ENCODE assay signal across 16 cellular contexts in the genomic region with DNA sequence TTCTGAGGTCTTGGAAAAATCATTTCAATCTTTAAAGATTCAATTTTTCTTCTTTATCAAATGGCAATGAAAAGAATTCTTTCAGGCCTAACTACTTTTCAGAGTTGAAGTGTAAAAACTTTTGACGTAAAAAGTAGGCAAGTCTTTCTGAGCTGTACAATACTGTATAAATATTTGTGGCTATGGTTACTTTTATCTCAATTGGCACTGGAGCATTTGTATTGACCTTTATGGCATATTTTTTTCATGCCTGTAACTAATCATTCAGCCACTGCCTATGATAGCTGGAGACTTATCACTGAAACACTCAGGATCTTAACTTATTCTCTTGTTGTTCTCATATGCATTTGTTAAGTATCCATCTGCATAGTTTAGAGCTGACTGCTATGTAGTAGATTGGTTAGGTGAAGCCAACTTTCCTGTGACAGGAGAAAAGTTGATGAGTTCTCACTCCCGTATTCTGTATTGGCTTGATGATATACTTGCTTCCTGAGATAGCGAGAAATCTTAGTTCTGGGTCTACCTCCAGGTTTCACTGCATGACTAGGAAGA.
DNase-seq lines count a peak whose midpoint lies in the region; ATAC-seq and TF ChIP-seq lines count a peak whose summit lies in the region.
"Had no signal": no experiment of that assay in that cellular context is flagged by ENCODE, and none has a peak within 500 bp of the region (broad histone marks: within the 10 kb centered on the region; RNA-seq: fewer than 3 reads in every experiment).

No MANE protein-coding gene starts in this region.

- no peaks in the 10 kb centered on the region for H3K4me1 Mint-ChIP-seq in Calu3 (ENCODE audit: low read depth, unreplicated experiment)
- H3K4me1 Mint-ChIP-seq: IgD-negative memory B cell had no signal

- no peak overlapping the region for H3K4me3 Mint-ChIP-seq in Calu3 (ENCODE audit: low read depth, unreplicated experiment)
- H3K4me3 Mint-ChIP-seq: IgD-negative memory B cell had no signal

- peak; percentile 36 for ATAC-seq in Right ventricle myocardium inferior
- ATAC-seq: HCT116 had no signal

- DNase-seq in Right ventricle myocardium inferior (ENCODE audit: missing footprints) (no peak), left ventricle myocardium inferior (no peak), amniotic epithelial cell (ENCODE audit: low read depth) (peak; percentile 74), iris pigment epithelial cell (ENCODE audit: low read depth) (peak; percentile 58), stomach (no peak), NCI-H1694 treated with DMSO at 0.1 percent for 48 hours (lab: John Stamatoyannopoulos, UW) (no peak), Calu3 (no peak)
- DNase-seq: MM.1S, NCI-H2081, NCI-H2227 treated with DMSO at 0.1 percent for 48 hours, NCI-H510A, NCI-H69, Peyer's patch had no signal

- WGBS in stomach, 5 donors = 39 to 60% (median 40%) methylated on average over 3 of the region's 3 CpGs

- intact Hi-C loops in Right ventricle myocardium inferior (cut with DNase I) = loop anchor here (10.0 kb wide), 1 partner anchor 293 kb away; a partner anchor contains a TSS
- intact Hi-C loops in left ventricle myocardium inferior (cut with micrococcal nuclease) = no loop called here
- intact Hi-C loops in stomach (cut with DNase I; ENCODE audit: low total_unique reads) = no loop called here
- intact Hi-C loops in Calu3 (cut with micrococcal nuclease; ENCODE audit: unreplicated experiment) = no loop called here

- H3K36me3 Mint-ChIP-seq in Calu3 (ENCODE audit: insufficient read depth, unreplicated experiment) = no peaks in the 10 kb centered on the region
- H3K36me3 Mint-ChIP-seq: IgD-negative memory B cell had no signal

- H3K36me3 ChIP-seq in left ventricle myocardium inferior (no peaks in the 10 kb centered on the region), stomach (no peaks in the 10 kb centered on the region)
- H3K36me3 ChIP-seq: Peyer's patch had no signal

- H3K4me1 ChIP-seq in left ventricle myocardium inferior (peaks cover 20% of the 10 kb centered on the region), stomach (peaks cover 1 to 49% (median 28%) of the 10 kb centered on the region in 4 donors)
- H3K4me1 ChIP-seq: Peyer's patch had no signal

- H3K9me3 Mint-ChIP-seq in Calu3 (ENCODE audit: low read depth, unreplicated experiment) = no peaks in the 10 kb centered on the region

- H3K27ac ChIP-seq in left ventricle myocardium inferior (replicated peaks) (no peak overlapping the region), stomach (peak overlapping the region in 3 of 5 donors; percentile 6 to 60 (median 9))
- H3K27ac ChIP-seq: KMS-11, Peyer's patch had no signal

- no TSS peak for BruUV-seq in Calu3 (replicated peaks; lab: Mats Ljungman, UMichigan)

- no peak for TF ChIP-seq CTCF in left ventricle myocardium inferior (IDR thresholded peaks at IDR 0.05; ENCODE audit: borderline replicate concordance)
- TF ChIP-seq CTCF in stomach (IDR thresholded peaks at IDR 0.05) = no peak
- no peak for TF ChIP-seq CTCF in Calu3 (IDR thresholded peaks at IDR 0.05; ENCODE audit: unreplicated experiment)

- H3K9me3 ChIP-seq in left ventricle myocardium inferior (replicated peaks) (peaks cover 6% of the 10 kb centered on the region), stomach (peaks cover 0 to 4% (median 0%) of the 10 kb centered on the region in 4 donors)
- H3K9me3 ChIP-seq: Peyer's patch had no signal

- H3K27ac Mint-ChIP-seq in Calu3 (ENCODE audit: unreplicated experiment) = no peak overlapping the region
- H3K27ac Mint-ChIP-seq: IgD-negative memory B cell had no signal

- H3K27me3 ChIP-seq in left ventricle myocardium inferior (ENCODE audit: low read depth) (no peaks in the 10 kb centered on the region), stomach (no peaks in the 10 kb centered on the region)
- H3K27me3 ChIP-seq: Peyer's patch had no signal

- H3K27me3 Mint-ChIP-seq in Calu3 (ENCODE audit: unreplicated experiment) = no peaks in the 10 kb centered on the region
- H3K27me3 Mint-ChIP-seq: IgD-negative memory B cell had no signal

- no peak for TF ChIP-seq POLR2A in stomach (IDR thresholded peaks at IDR 0.05)

- CTCF ChIA-PET in Calu3 (lab: Charles Lee) = no interaction called here

- H3K4me3 ChIP-seq in left ventricle myocardium inferior (no peak overlapping the region), stomach (no peak overlapping the region)
- H3K4me3 ChIP-seq: Peyer's patch had no signal

- TF ChIP-seq EP300 in stomach (IDR thresholded peaks at IDR 0.05) = no peak

Comparison
In these comparisons a context has a peak if more than half of its experiments do, and no peak if none do; other contexts are left out.
1. DNase-seq: peak in amniotic epithelial cell (single experiment) and iris pigment epithelial cell (single experiment); none in Right ventricle myocardium inferior (single experiment), left ventricle myocardium inferior (single experiment), stomach (single experiment), NCI-H1694 treated with DMSO at 0.1 percent for 48 hours (single experiment) and Calu3 (single experiment).